In the genomic region with DNA sequence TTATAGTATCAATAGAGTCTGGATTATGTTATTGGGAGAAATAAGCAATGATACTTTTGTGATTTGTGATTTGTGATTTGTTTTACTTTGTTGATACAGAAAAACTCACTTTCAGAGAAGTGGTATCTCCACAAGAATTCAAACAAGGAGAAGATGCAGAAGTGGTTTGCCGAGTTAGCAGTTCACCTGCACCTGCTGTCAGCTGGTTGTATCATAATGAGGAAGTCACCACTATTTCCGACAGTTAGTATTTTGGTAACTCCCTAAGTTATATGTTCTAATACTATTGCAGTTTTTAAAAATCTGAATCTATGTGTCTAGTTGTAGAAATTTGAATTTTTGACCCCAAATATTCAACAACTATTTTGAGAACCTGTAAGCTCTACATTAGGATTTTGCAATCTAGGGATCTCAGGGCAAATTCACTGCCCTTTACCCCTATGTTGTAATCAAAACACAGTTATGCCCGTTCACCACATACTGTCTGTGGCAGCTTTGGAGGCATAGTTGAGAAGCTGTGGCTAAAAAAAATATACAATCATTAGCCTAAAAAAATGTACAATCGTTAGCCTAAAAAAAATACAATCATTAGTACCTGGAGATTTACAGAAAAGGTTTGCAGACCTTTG, we compare ENCODE assay signal across 23 cellular contexts.
"Had no signal": no experiment of that assay in that cellular context is flagged by ENCODE, and none has a peak within 500 bp of the region (broad histone marks: within the 10 kb centered on the region; RNA-seq: fewer than 3 reads in every experiment).

No MANE protein-coding gene starts in this region.

- H3K4me3 Mint-ChIP-seq: activated CD8-positive, alpha-beta T cell treated with anti-CD3 and anti-CD28 coated beads, Interleukin-2, amount 10 ng/mL, durations not matched to agents 7 days and 5 days; activated naive CD4-positive, alpha-beta T cell treated with anti-CD3 and anti-CD28 coated beads, Interleukin-2, amount 50 U/mL, for 24 hours; WTC11 had no signal

- H3K27me3 Mint-ChIP-seq: activated naive CD4-positive, alpha-beta T cell treated with anti-CD3 and anti-CD28 coated beads, Interleukin-2, amount 50 U/mL, for 24 hours had no signal

- H3K36me3 Mint-ChIP-seq: activated naive CD4-positive, alpha-beta T cell treated with anti-CD3 and anti-CD28 coated beads, Interleukin-2, amount 50 U/mL, for 24 hours; WTC11 had no signal

- H3K27ac Mint-ChIP-seq: activated CD8-positive, alpha-beta T cell treated with anti-CD3 and anti-CD28 coated beads, Interleukin-2, amount 10 ng/mL, durations not matched to agents 7 days and 5 days; activated naive CD4-positive, alpha-beta T cell treated with anti-CD3 and anti-CD28 coated beads, Interleukin-2, amount 50 U/mL, for 24 hours; WTC11 had no signal

- DNase-seq: activated CD4-positive, alpha-beta T cell treated with anti-CD3 and anti-CD28 coated beads for 48 hours; activated CD4-positive, alpha-beta T cell treated with anti-CD3 and anti-CD28 coated beads, Interleukin-2, amount 50 U/mL, for 4 hours; activated CD4-positive, CD25-positive, alpha-beta regulatory T cell treated with anti-CD3 and anti-CD28 coated beads, Interleukin-2, amount 50 U/mL, for 72 hours; activated CD8-positive, alpha-beta memory T cell treated with anti-CD3 and anti-CD28 coated beads, Interleukin-2, amount 50 U/mL, for 48 hours; activated CD8-positive, alpha-beta T cell treated with anti-CD3 and anti-CD28 coated beads, Interleukin-2, amount 10 ng/mL, durations not matched to agents 7 days and 5 days; activated naive CD4-positive, alpha-beta T cell; activated T-cell treated with anti-CD3 and anti-CD28 coated beads, Interleukin-2, amount 50 U/mL, for 1 hour; aorta; central memory CD4-positive, alpha-beta T cell; IMR-90; Kasumi-1; KBM-7; NCI-H1092; NCI-H1417; NCI-H2029; NCI-H510A treated with DMSO at 0.1 percent for 48 hours; NCI-H69; NK-92 treated with Interleukin-12 subunit alpha and Interleukin-12 subunit beta, amount 100 ng/mL, for 24 hours; Peyer's patch; SHP77; T-helper 1 cell had no signal

- H3K9me3 Mint-ChIP-seq: WTC11 had no signal

- ATAC-seq: activated CD8-positive, alpha-beta T cell treated with anti-CD3 and anti-CD28 coated beads, Interleukin-2, amount 10 ng/mL, durations not matched to agents 7 days and 5 days; WTC11 had no signal

- H3K4me1 Mint-ChIP-seq: activated naive CD4-positive, alpha-beta T cell treated with anti-CD3 and anti-CD28 coated beads, Interleukin-2, amount 50 U/mL, for 24 hours; WTC11 had no signal
